In genomic region chr2:25877431-25878360, GRCh38 we compare ENCODE assay signal across 8 cellular contexts. TPM values are rescaled to one million over a fixed set of nuclear protein-coding genes. Genes with fewer than 3 reads are reported as not detected.
DNase-seq lines count a peak whose midpoint lies in the region; ATAC-seq and TF ChIP-seq lines count a peak whose summit lies in the region.

No MANE protein-coding gene starts in this region.

- H2AFZ ChIP-seq in ACC112 (ENCODE audit: low read length, unreplicated experiment): peak overlapping the region; percentile 80

- peak overlapping the region; percentile 96 for H3K4me3 Mint-ChIP-seq in activated CD4-positive, alpha-beta T cell treated with anti-CD3 and anti-CD28 coated beads, Interleukin-2, amount 10 ng/mL, durations not matched to agents 24 days and 14 days

- H3K27me3 ChIP-seq in ACC112 (ENCODE audit: insufficient read depth, low read length): no peaks in the 10 kb centered on the region
- peaks cover 0 to 8% of the 10 kb centered on the region in 2 donors for H3K27me3 ChIP-seq in left lung

- peak overlapping the region; percentile 96 for H3K27ac Mint-ChIP-seq in activated CD4-positive, alpha-beta T cell treated with anti-CD3 and anti-CD28 coated beads, Interleukin-2, amount 10 ng/mL, durations not matched to agents 24 days and 14 days

- intact Hi-C loops in activated CD4-positive, alpha-beta T cell treated with anti-CD3 and anti-CD28 coated beads, Interleukin-2, amount 10 ng/mL, durations not matched to agents 24 days and 14 days (cut with micrococcal nuclease): loop anchor here (1.0 to 10.0 kb wide), 9 partner anchors 25 to 470 kb away; partner anchors contain the start of genes ADGRF3, DTNB, HADHA and HADHB
- intact Hi-C loops in left lung (cut with DNase I): no loop called here

- H3K36me3 Mint-ChIP-seq in activated CD4-positive, alpha-beta T cell treated with anti-CD3 and anti-CD28 coated beads, Interleukin-2, amount 10 ng/mL, durations not matched to agents 24 days and 14 days (ENCODE audit: low read depth): peaks cover 19% of the 10 kb centered on the region

- ATAC-seq in GM18868 (IDR thresholded peaks at IDR 0.05; ENCODE audit: unreplicated experiment) (peak; percentile 51), HG03159 (IDR thresholded peaks at IDR 0.05; ENCODE audit: unreplicated experiment) (peak; percentile 48), left lung (peak; percentile 67)

- peak; percentile 20 to 62 for DNase-seq in NCI-H446 (lab: John Stamatoyannopoulos, UW)
- peak; percentile 87 for DNase-seq in activated CD4-positive, alpha-beta T cell treated with anti-CD3 and anti-CD28 coated beads, Interleukin-2, amount 10 ng/mL, durations not matched to agents 24 days and 14 days
- peak; percentile 76 for DNase-seq in coronary artery (ENCODE audit: low spot score)
- DNase-seq in left lung: peak in 1 of 2 donors; percentile 59
- DNase-seq in stimulated activated CD4-positive, alpha-beta T cell treated with anti-CD3 and anti-CD28 coated beads, Interleukin-4, amount 100 ng/mL, for 1 hour: peak; percentile 47

- peaks cover 1% of the 10 kb centered on the region for H3K27me3 Mint-ChIP-seq in activated CD4-positive, alpha-beta T cell treated with anti-CD3 and anti-CD28 coated beads, Interleukin-2, amount 10 ng/mL, durations not matched to agents 24 days and 14 days

- no peak for TF ChIP-seq CTCF in coronary artery (IDR thresholded peaks at IDR 0.05)
- no peak for TF ChIP-seq CTCF in left lung (IDR thresholded peaks at IDR 0.05)

- H3K4me1 Mint-ChIP-seq in activated CD4-positive, alpha-beta T cell treated with anti-CD3 and anti-CD28 coated beads, Interleukin-2, amount 10 ng/mL, durations not matched to agents 24 days and 14 days: peaks cover 37% of the 10 kb centered on the region

- peaks cover 9% of the 10 kb centered on the region for H3K9me3 Mint-ChIP-seq in activated CD4-positive, alpha-beta T cell treated with anti-CD3 and anti-CD28 coated beads, Interleukin-2, amount 10 ng/mL, durations not matched to agents 24 days and 14 days

- peak overlapping the region; percentile 95 for H3K4me3 ChIP-seq in ACC112 (ENCODE audit: low read depth, low read length)
- peak overlapping the region; percentile 94 for H3K4me3 ChIP-seq in coronary artery
- peak overlapping the region; percentile 77 to 97 for H3K4me3 ChIP-seq in left lung

- H3K27ac ChIP-seq in ACC112 (ENCODE audit: low read depth, low read length) (peak overlapping the region; percentile 79), coronary artery (peak overlapping the region; percentile 91 to 94), left lung (peak overlapping the region; percentile 93 to 99)

- no peaks in the 10 kb centered on the region for H3K36me3 ChIP-seq in ACC112 (ENCODE audit: insufficient read depth, low read length)
- H3K36me3 ChIP-seq in left lung: peaks cover 0 to 9% of the 10 kb centered on the region in 2 donors

- no peaks in the 10 kb centered on the region for H3K9me3 ChIP-seq in left lung

- peaks cover 19% of the 10 kb centered on the region for H3K4me1 ChIP-seq in ACC112 (ENCODE audit: control insufficient read depth, insufficient read depth, low read length, unreplicated experiment)
- peaks cover 5 to 30% of the 10 kb centered on the region in 2 donors for H3K4me1 ChIP-seq in left lung

- H3K79me2 ChIP-seq in ACC112 (ENCODE audit: control insufficient read depth, insufficient read depth, low read length, unreplicated experiment): peaks cover 48% of the 10 kb centered on the region

RNA-seq across cellular contexts. Expression of gene ASXL2, which starts 0.6 kb away (rescaled TPM):
- 57.1 and 57.4 TPM in 2 replicates for total RNA-seq in activated CD4-positive, alpha-beta T cell treated with anti-CD3 and anti-CD28 coated beads, Interleukin-2, amount 10 ng/mL, durations not matched to agents 24 days and 14 days
- 10 to 100 TPM; 32.9 to 33.4 TPM for total RNA-seq in left lung
